18 cellular contexts compared by ENCODE assay signal in the genomic region with DNA sequence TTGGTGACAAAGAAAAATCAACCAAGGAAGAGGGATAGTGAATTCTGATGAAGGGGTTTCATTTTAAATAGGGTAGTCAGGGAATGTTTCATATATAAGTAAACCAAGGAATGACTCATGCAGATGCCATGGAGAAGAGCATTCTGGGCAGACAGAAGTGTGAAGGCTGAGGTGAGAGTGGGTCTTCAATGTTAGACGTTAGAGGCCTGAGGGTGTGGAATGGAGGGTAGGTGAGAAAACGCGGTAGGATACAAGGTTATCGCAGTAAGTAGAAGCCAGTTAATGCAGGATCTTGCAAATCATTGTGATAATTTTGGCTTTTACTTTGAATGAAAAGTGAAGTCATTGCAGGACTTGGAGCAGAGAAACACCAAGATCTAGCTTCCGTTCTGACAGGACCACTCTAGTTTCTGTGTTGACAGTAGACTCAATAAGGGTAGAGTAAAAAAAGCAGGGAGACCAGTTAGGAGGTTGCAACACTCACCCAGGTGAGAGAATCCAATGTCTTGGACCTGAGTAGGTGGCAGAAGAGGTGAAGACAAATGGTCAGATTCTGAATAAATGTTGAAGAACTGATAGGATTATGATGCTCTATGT.
A peak's percentile ranks its signal among the peaks of the same experiment; 100 is the strongest.
DNase-seq lines count a peak whose midpoint lies in the region; ATAC-seq and TF ChIP-seq lines count a peak whose summit lies in the region.
"Had no signal": no experiment of that assay in that cellular context is flagged by ENCODE, and none has a peak within 500 bp of the region (broad histone marks: within the 10 kb centered on the region; RNA-seq: fewer than 3 reads in every experiment).

No MANE protein-coding gene starts in this region.

- H3K9me3 ChIP-seq in right atrium auricular region, result no peaks in the 10 kb centered on the region

- no peaks in the 10 kb centered on the region for H3K4me1 ChIP-seq in right atrium auricular region
- H3K4me1 ChIP-seq: BLaER1 treated with 17β-estradiol and CSF1 and Interleukin-3, amounts not matched to agents 10 nM and 100 nM had no signal

- H3K4me3 ChIP-seq in right atrium auricular region, result no peak overlapping the region
- H3K4me3 ChIP-seq: BLaER1 treated with 17β-estradiol and CSF1 and Interleukin-3, amounts not matched to agents 10 nM and 100 nM; GM23338 had no signal

- H3K27ac ChIP-seq in right atrium auricular region, result no peak overlapping the region
- H3K27ac ChIP-seq: BLaER1 treated with 17β-estradiol and CSF1 and Interleukin-3, amounts not matched to agents 10 nM and 100 nM had no signal

- no peak overlapping the region for H3K4me3 Mint-ChIP-seq in activated T-cell treated with anti-CD3 and anti-CD28 coated beads, Interleukin-2, amount 50 U/mL, for 72 hours
- H3K4me3 Mint-ChIP-seq in activated T-cell treated with anti-CD3 and anti-CD28 coated beads, Interleukin-2, amount 50 U/mL, for 24 hours, result no peak overlapping the region
- H3K4me3 Mint-ChIP-seq in activated T-helper 17 cell treated with anti-CD3 and anti-CD28 coated beads, Interleukin-2, amount 50 U/mL, for 72 hours, result no peak overlapping the region
- no peak overlapping the region for H3K4me3 Mint-ChIP-seq in immature natural killer cell
- H3K4me3 Mint-ChIP-seq: B cell; CD8-positive, alpha-beta T cell; GM23338; IgD-negative memory B cell had no signal

- no peaks in the 10 kb centered on the region for H3K36me3 ChIP-seq in right atrium auricular region
- H3K36me3 ChIP-seq: BLaER1 treated with 17β-estradiol and CSF1 and Interleukin-3, amounts not matched to agents 10 nM and 100 nM had no signal

- H3K27me3 ChIP-seq in right atrium auricular region, result no peaks in the 10 kb centered on the region
- H3K27me3 ChIP-seq: BLaER1 treated with 17β-estradiol and CSF1 and Interleukin-3, amounts not matched to agents 10 nM and 100 nM had no signal

- DNase-seq in activated T-cell treated with anti-CD3 and anti-CD28 coated beads, Interleukin-2, amount 50 U/mL, for 72 hours, result peak in 1 of 2 donors; percentile 1
- no peak for DNase-seq in activated T-cell treated with anti-CD3 and anti-CD28 coated beads, Interleukin-2, amount 50 U/mL, for 24 hours
- DNase-seq in immature natural killer cell (no peak), right atrium auricular region (ENCODE audit: low spot score) (no peak), DMS114 treated with DMSO at 0.1 percent for 48 hours (lab: John Stamatoyannopoulos, UW; ENCODE audit: unreplicated experiment) (no peak)
- DNase-seq: Calu3; CD8-positive, alpha-beta T cell; DMS53; DND-41; EL; HCEC 1CT; KBM-7 had no signal

- peak; percentile 55 to 87 for ATAC-seq in activated T-cell treated with anti-CD3 and anti-CD28 coated beads, Interleukin-2, amount 50 U/mL, for 72 hours (replicated peaks in 1 of 2)
- peak; percentile 53 for ATAC-seq in HG03520 (IDR thresholded peaks at IDR 0.05; ENCODE audit: unreplicated experiment)
- ATAC-seq in activated T-helper 17 cell treated with anti-CD3 and anti-CD28 coated beads, Interleukin-2, amount 50 U/mL, for 72 hours (replicated peaks), result peak; percentile 35
- ATAC-seq: CD8-positive, alpha-beta T cell; GM23338 had no signal

- H3K27me3 Mint-ChIP-seq in activated T-cell treated with anti-CD3 and anti-CD28 coated beads, Interleukin-2, amount 50 U/mL, for 72 hours (ENCODE audit: low read depth), result peaks cover 31% of the 10 kb centered on the region
- H3K27me3 Mint-ChIP-seq in activated T-cell treated with anti-CD3 and anti-CD28 coated beads, Interleukin-2, amount 50 U/mL, for 24 hours, result peaks cover 25% of the 10 kb centered on the region
- H3K27me3 Mint-ChIP-seq in activated T-helper 17 cell treated with anti-CD3 and anti-CD28 coated beads, Interleukin-2, amount 50 U/mL, for 72 hours, result peaks cover 15% of the 10 kb centered on the region
- H3K27me3 Mint-ChIP-seq in immature natural killer cell (ENCODE audit: low read depth in 3 of 3), result peaks cover 0 to 6% (median 0%) of the 10 kb centered on the region in 3 donors
- H3K27me3 Mint-ChIP-seq: B cell had no signal

- no peaks in the 10 kb centered on the region for H3K36me3 Mint-ChIP-seq in activated T-cell treated with anti-CD3 and anti-CD28 coated beads, Interleukin-2, amount 50 U/mL, for 72 hours (ENCODE audit: insufficient read depth in 2 of 2)
- H3K36me3 Mint-ChIP-seq in activated T-cell treated with anti-CD3 and anti-CD28 coated beads, Interleukin-2, amount 50 U/mL, for 24 hours (ENCODE audit: low read depth), result no peaks in the 10 kb centered on the region
- no peaks in the 10 kb centered on the region for H3K36me3 Mint-ChIP-seq in activated T-helper 17 cell treated with anti-CD3 and anti-CD28 coated beads, Interleukin-2, amount 50 U/mL, for 72 hours (ENCODE audit: low read depth)
- H3K36me3 Mint-ChIP-seq in immature natural killer cell, result no peaks in the 10 kb centered on the region
- H3K36me3 Mint-ChIP-seq: CD8-positive, alpha-beta T cell; IgD-negative memory B cell had no signal

- no peak for TF ChIP-seq CTCF in right atrium auricular region (IDR thresholded peaks at IDR 0.05)

- no peaks in the 10 kb centered on the region for H3K9me3 Mint-ChIP-seq in activated T-cell treated with anti-CD3 and anti-CD28 coated beads, Interleukin-2, amount 50 U/mL, for 72 hours
- no peaks in the 10 kb centered on the region for H3K9me3 Mint-ChIP-seq in activated T-cell treated with anti-CD3 and anti-CD28 coated beads, Interleukin-2, amount 50 U/mL, for 24 hours
- no peaks in the 10 kb centered on the region for H3K9me3 Mint-ChIP-seq in activated T-helper 17 cell treated with anti-CD3 and anti-CD28 coated beads, Interleukin-2, amount 50 U/mL, for 72 hours
- H3K9me3 Mint-ChIP-seq in immature natural killer cell, result no peaks in the 10 kb centered on the region
- H3K9me3 Mint-ChIP-seq: CD8-positive, alpha-beta T cell; GM23338 had no signal

- H3K4me1 Mint-ChIP-seq in activated T-cell treated with anti-CD3 and anti-CD28 coated beads, Interleukin-2, amount 50 U/mL, for 72 hours (ENCODE audit: low read depth), result no peaks in the 10 kb centered on the region
- no peaks in the 10 kb centered on the region for H3K4me1 Mint-ChIP-seq in activated T-cell treated with anti-CD3 and anti-CD28 coated beads, Interleukin-2, amount 50 U/mL, for 24 hours (ENCODE audit: low read depth)
- H3K4me1 Mint-ChIP-seq in activated T-helper 17 cell treated with anti-CD3 and anti-CD28 coated beads, Interleukin-2, amount 50 U/mL, for 72 hours, result no peaks in the 10 kb centered on the region
- no peaks in the 10 kb centered on the region for H3K4me1 Mint-ChIP-seq in immature natural killer cell
- H3K4me1 Mint-ChIP-seq: B cell, IgD-negative memory B cell had no signal

- no peak overlapping the region for H3K27ac Mint-ChIP-seq in activated T-cell treated with anti-CD3 and anti-CD28 coated beads, Interleukin-2, amount 50 U/mL, for 72 hours
- no peak overlapping the region for H3K27ac Mint-ChIP-seq in activated T-cell treated with anti-CD3 and anti-CD28 coated beads, Interleukin-2, amount 50 U/mL, for 24 hours
- no peak overlapping the region for H3K27ac Mint-ChIP-seq in activated T-helper 17 cell treated with anti-CD3 and anti-CD28 coated beads, Interleukin-2, amount 50 U/mL, for 72 hours
- no peak overlapping the region for H3K27ac Mint-ChIP-seq in immature natural killer cell
- H3K27ac Mint-ChIP-seq: B cell; CD8-positive, alpha-beta T cell; GM23338; IgD-negative memory B cell had no signal
